Comparison of ENCODE assay signal across 8 cellular contexts in genomic region chr19:51108066-51108804, GRCh38. TPM values are rescaled to one million over a fixed set of nuclear protein-coding genes. Genes with fewer than 3 reads are reported as not detected.
DNase-seq lines count a peak whose midpoint lies in the region; ATAC-seq, FAIRE-seq and TF ChIP-seq lines count a peak whose summit lies in the region.

Gene CTU1, minus strand, starts transcription at chr19:51108409. Its CDS starts 3,840 bp downstream, at chr19:51104569.

- H3K27ac Mint-ChIP-seq in T-cell, result peak within 1 kb of the TSS; percentile 96 to 99

- H3K36me3 ChIP-seq in heart right ventricle (peaks cover 0 to 17% (median 6%) of the 10 kb centered on the region in 9 donors), upper lobe of right lung (peaks cover 6% of the 10 kb centered on the region)

- 0 to 1% methylated on average over 43 of the region's 43 CpGs for WGBS in heart right ventricle, 2 donors

- CTCF ChIA-PET in T-cell (lab: Charles Lee), result interaction anchor here in 1 of 2 donors (0.8 kb wide), 1 partner anchor 12 kb away, joined by 3 read pairs; no protein-coding TSS in a partner anchor

- no peaks in the 10 kb centered on the region for H3K27me3 Mint-ChIP-seq in T-cell

- TF ChIP-seq CTCF in heart right ventricle (IDR thresholded peaks at IDR 0.05) (peak in 2 of 9 donors; percentile 7 to 26), upper lobe of right lung (IDR thresholded peaks at IDR 0.05) (no peak)

- DNase-seq in GM12891 (ENCODE audit: insufficient read length, low spot score) (peak; percentile 94), NCI-H1436 treated with DMSO at 0.1 percent for 48 hours (lab: John Stamatoyannopoulos, UW) (peak; percentile 98), T-cell (peak; percentile 96 to 99 (median 98)), amniotic stem cell (lab: John Stamatoyannopoulos, UW) (peak; percentile 98), heart right ventricle (peak; percentile 96 to 99), posterior cingulate gyrus (peak; percentile 97 to 100 (median 99)), upper lobe of right lung (peak; percentile 99)

- no peak for TF ChIP-seq POLR2A in GM12891 (IDR thresholded peaks at IDR 0.05; ENCODE audit: low read depth, low read length)

- H3K4me1 ChIP-seq in heart right ventricle, result peaks cover 0 to 24% (median 17%) of the 10 kb centered on the region in 9 donors
- H3K4me1 ChIP-seq in upper lobe of right lung, result peaks cover 16% of the 10 kb centered on the region

- intact Hi-C loops in heart right ventricle (cut with DNase I), result loop anchor here in 5 of 10 donors (5.0 to 10.0 kb wide), 4 partner anchors 59 to 489 kb away; partner anchors contain the start of genes CLDND2 (in 1 of the 5) and ETFB (in 1 of the 5)
- intact Hi-C loops in posterior cingulate gyrus (cut with DNase I), result loop anchor here (2.0 to 5.0 kb wide), 2 partner anchors 306 to 487 kb away; no protein-coding TSS in a partner anchor
- intact Hi-C loops in upper lobe of right lung (cut with DNase I), result no loop called here

- POLR2A ChIA-PET in T-cell (lab: Charles Lee), result interaction anchor here in 1 of 2 donors (0.6 kb wide), 1 partner anchor 302 kb away, joined by 3 read pairs; no protein-coding TSS in a partner anchor

- peaks cover 37 to 49% (median 47%) of the 10 kb centered on the region in 3 donors for H3K4me1 Mint-ChIP-seq in T-cell

- FAIRE-seq in GM12891 (lab: Jason Lieb, UNC), result peak; percentile 99

- peak within 1 kb of the TSS; percentile 87 to 98 (median 92) for H3K4me3 Mint-ChIP-seq in T-cell

- H3K36me3 Mint-ChIP-seq in T-cell, result peaks cover 16% of the 10 kb centered on the region

- H3K9me3 Mint-ChIP-seq in T-cell, result no peaks in the 10 kb centered on the region

- H3K27ac ChIP-seq in heart right ventricle, result peak within 1 kb of the TSS in 9 of 10 donors; percentile 58 to 86 (median 74)
- peak within 1 kb of the TSS; percentile 80 for H3K27ac ChIP-seq in upper lobe of right lung

- H3K9me3 ChIP-seq in heart right ventricle (no peaks in the 10 kb centered on the region), upper lobe of right lung (no peaks in the 10 kb centered on the region)

- H3K27me3 ChIP-seq in heart right ventricle, result no peaks in the 10 kb centered on the region
- H3K27me3 ChIP-seq in upper lobe of right lung, result no peaks in the 10 kb centered on the region

- peak; percentile 98 for ATAC-seq in HG02840 (IDR thresholded peaks at IDR 0.05; ENCODE audit: low FRiP score, unreplicated experiment)
- ATAC-seq in T-cell (replicated peaks in 1 of 4), result peak; percentile 97 to 99 (median 98)
- ATAC-seq in heart right ventricle, result peak; percentile 98 to 99 (median 99)
- ATAC-seq in upper lobe of right lung, result peak; percentile 98

- H3K4me3 ChIP-seq in heart right ventricle (peak within 1 kb of the TSS; percentile 67 to 89 (median 75)), upper lobe of right lung (peak within 1 kb of the TSS; percentile 82)

TF ChIP-seq in GM12891, 5 proteins besides CTCF, POLR2A, EP300 and RAD21:
- TF ChIP-seq PAX5 (IDR thresholded peaks at IDR 0.05; ENCODE audit: insufficient read depth, low read length, severe bottlenecking) (no peak), POLR2AphosphoS5 (IDR thresholded peaks at IDR 0.05; ENCODE audit: low read depth, low read length) (peak; percentile 79; the same call in 1 of the 2 replicates), TAF1 (IDR thresholded peaks at IDR 0.05; ENCODE audit: low read depth, low read length) (peak; percentile 57; the same call in 1 of the 2 replicates), SPI1 (IDR thresholded peaks at IDR 0.05; ENCODE audit: low read depth, low read length) (peak; percentile 66)

RNA-seq across cellular contexts. Expression of gene CTU1, which starts in this region (rescaled TPM):
- polyA plus RNA-seq in GM12891 (2012; ENCODE audit: low read depth, missing spikeins), result 1.7 TPM
- total RNA-seq in T-cell (10 to 100 TPM in 3 of 5 donors, 1 to 10 TPM in 2; 3.2 to 18.1 (median 15.9) TPM), heart right ventricle (1 to 10 TPM; 2.0 to 5.6 (median 3.2) TPM), upper lobe of right lung (8.5 TPM)
- polyA plus RNA-seq in heart right ventricle, result 1 to 10 TPM; 2.6 to 4.1 TPM

Comparison
In these comparisons a context has a peak if more than half of its experiments do, and no peak if none do; other contexts are left out.
1. Peak in every context shown above with its lines: DNase-seq, ATAC-seq, H3K4me3 ChIP-seq and H3K27ac ChIP-seq.